7 cellular contexts compared by ENCODE assay signal in the genomic region with DNA sequence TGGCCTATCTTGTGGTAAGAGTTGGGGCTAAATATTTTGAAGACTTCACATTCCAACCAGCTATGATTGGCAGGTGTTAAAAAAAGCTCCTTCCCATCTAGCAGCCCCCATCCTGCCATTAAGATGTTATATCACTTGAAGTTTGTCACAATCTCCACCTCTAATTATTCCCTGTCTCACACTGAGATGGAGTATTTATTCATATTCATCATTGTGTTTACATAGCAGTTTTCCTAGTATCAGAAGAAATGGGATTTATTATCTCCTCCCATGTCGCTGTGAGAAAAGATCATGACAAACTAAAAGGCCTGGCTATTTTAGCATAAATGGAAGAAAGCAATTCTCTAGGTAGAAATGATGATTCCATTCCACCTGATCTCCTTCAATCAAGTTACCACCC.
"Had no signal": no experiment of that assay in that cellular context is flagged by ENCODE, and none has a peak within 500 bp of the region (broad histone marks: within the 10 kb centered on the region; RNA-seq: fewer than 3 reads in every experiment).

No MANE protein-coding gene starts in this region.

- FAIRE-seq: HepG2, HTR-8/SVneo, K562 had no signal

- H3K4me3 ChIP-seq: K562 had no signal

- DNase-seq: IMR-90, KBM-7, KG1 had no signal

- H3K27ac ChIP-seq: HL-60 had no signal
